ENCODE assay signal across 8 cellular contexts in genomic region chr16:18560416-18561220, GRCh38. TPM values are rescaled to one million over a fixed set of nuclear protein-coding genes. Genes with fewer than 3 reads are reported as not detected.
DNase-seq lines count a peak whose midpoint lies in the region; ATAC-seq, FAIRE-seq and TF ChIP-seq lines count a peak whose summit lies in the region.
"Not testable (repeated sequence)": the region's sequence is repeated elsewhere in the genome, so short reads cannot be mapped to it uniquely, and the experiment has no call there.

No MANE protein-coding gene starts in this region.

- not testable (repeated sequence) for H3K27me3 Mint-ChIP-seq in CD4-positive, alpha-beta T cell; T-helper 2 cell treated with Interferon-gamma antibody and Interleukin-4, amounts not matched to agents 5 μg/mL and 100 μg/mL, for 36 hours (ENCODE audit: low read depth); activated naive CD8-positive, alpha-beta T cell treated with anti-CD3 and anti-CD28 coated beads, Interleukin-2, amount 50 U/mL, for 24 hours; endodermal cell (ENCODE audit: insufficient read depth)

- TF ChIP-seq CTCF in CD4-positive, alpha-beta T cell (IDR thresholded peaks at IDR 0.05); endodermal cell (conservative IDR thresholded peaks at IDR 0.05); keratinocyte (optimal IDR thresholded peaks at IDR 0.05 in 1 of 3, IDR thresholded peaks at IDR 0.05 in 1 of 3, conservative IDR thresholded peaks at IDR 0.05 in 1 of 3; ENCODE audit: extremely low read depth in 1 of 3, insufficient read depth in 2 of 3, low read length in 3 of 3); thoracic aorta (IDR thresholded peaks at IDR 0.05): not testable (repeated sequence)

- CTCF ChIA-PET in CD4-positive, alpha-beta T cell (lab: Charles Lee): interaction anchor here (0.6 kb wide), 1 partner anchor 241 kb away, joined by 3 read pairs; the partner anchor contains the start of gene ARL6IP1

- not testable (repeated sequence) for H3K27me3 ChIP-seq in CD4-positive, alpha-beta T cell (ENCODE audit: control insufficient read depth, insufficient read depth, low read length); HUES64 (ENCODE audit: insufficient read depth, low read length); endodermal cell (ENCODE audit: control insufficient read depth, insufficient read depth, low read length, poor library complexity, severe bottlenecking); keratinocyte (ENCODE audit: control insufficient read depth, extremely low read depth, insufficient read depth, low read length); neuron (ENCODE audit: insufficient read depth, low read length); thoracic aorta (replicated peaks; ENCODE audit: insufficient read depth)

- intact Hi-C loops in CD4-positive, alpha-beta T cell (cut with DNase I, micrococcal nuclease): not testable (repeated sequence)

- WGBS in HUES64: 50% methylated on average over 10 of the region's 16 CpGs
- WGBS in endodermal cell (ENCODE audit: insufficient coverage in 1 of 2, insufficient read length in 1 of 2), 2 experiments: 42% methylated on average over 9 of the region's 16 CpGs; no CpG with 5 or more reads in 1 of the 2 experiments

- H3K79me2 ChIP-seq in keratinocyte (ENCODE audit: control insufficient read depth, insufficient read depth, low read length): not testable (repeated sequence)

- not testable (repeated sequence) for H2AFZ ChIP-seq in keratinocyte (ENCODE audit: control insufficient read depth, low read length); neuron (ENCODE audit: low read depth, low read length)

- H3K9me3 Mint-ChIP-seq in CD4-positive, alpha-beta T cell; T-helper 2 cell treated with Interferon-gamma antibody and Interleukin-4, amounts not matched to agents 5 μg/mL and 100 μg/mL, for 36 hours; activated naive CD8-positive, alpha-beta T cell treated with anti-CD3 and anti-CD28 coated beads, Interleukin-2, amount 50 U/mL, for 24 hours; endodermal cell: not testable (repeated sequence)

- H3K4me2 ChIP-seq in keratinocyte (ENCODE audit: control insufficient read depth, extremely low read depth, insufficient read depth, low read depth, low read length): peak overlapping the region; percentile 45

- not testable (repeated sequence) for H3K4me1 ChIP-seq in HUES64 (ENCODE audit: insufficient read depth, low read length); endodermal cell (ENCODE audit: control insufficient read depth, insufficient read depth, low read length); keratinocyte (ENCODE audit: control insufficient read depth, extremely low read depth, insufficient read depth, low read length); neuron (ENCODE audit: insufficient read depth, low read length); thoracic aorta (ENCODE audit: control insufficient read depth in 1 of 2, low read depth in 2 of 2)

- H3K4me1 Mint-ChIP-seq in CD4-positive, alpha-beta T cell (ENCODE audit: low read depth): peaks cover 17% of the 10 kb centered on the region
- not testable (repeated sequence) for H3K4me1 Mint-ChIP-seq in T-helper 2 cell treated with Interferon-gamma antibody and Interleukin-4, amounts not matched to agents 5 μg/mL and 100 μg/mL, for 36 hours (ENCODE audit: low read depth); endodermal cell
- peaks cover 12% of the 10 kb centered on the region for H3K4me1 Mint-ChIP-seq in activated naive CD8-positive, alpha-beta T cell treated with anti-CD3 and anti-CD28 coated beads, Interleukin-2, amount 50 U/mL, for 24 hours

- H3K36me3 Mint-ChIP-seq in CD4-positive, alpha-beta T cell (ENCODE audit: low read depth); T-helper 2 cell treated with Interferon-gamma antibody and Interleukin-4, amounts not matched to agents 5 μg/mL and 100 μg/mL, for 36 hours (ENCODE audit: low read depth); activated naive CD8-positive, alpha-beta T cell treated with anti-CD3 and anti-CD28 coated beads, Interleukin-2, amount 50 U/mL, for 24 hours (ENCODE audit: low read depth); endodermal cell (ENCODE audit: low read depth): not testable (repeated sequence)

- POLR2A ChIA-PET in CD4-positive, alpha-beta T cell (lab: Charles Lee): not testable (repeated sequence)

- not testable (repeated sequence) for FAIRE-seq in keratinocyte (lab: Jason Lieb, UNC)

- not testable (repeated sequence) for H3K9me3 ChIP-seq in CD4-positive, alpha-beta T cell (ENCODE audit: control insufficient read depth, low read length); HUES64 (ENCODE audit: insufficient read depth, low read depth, low read length); endodermal cell (ENCODE audit: control insufficient read depth, low read length); keratinocyte (ENCODE audit: control insufficient read depth, low read depth, low read length); neuron (ENCODE audit: low read length); thoracic aorta

- not testable (repeated sequence) for H4K20me1 ChIP-seq in keratinocyte (ENCODE audit: control insufficient read depth, extremely low read depth, insufficient read depth, low read length)

- H3K9me1 ChIP-seq in keratinocyte (ENCODE audit: control insufficient read depth, extremely low read depth, insufficient read depth, low read length): not testable (repeated sequence)

- dilution Hi-C loops in keratinocyte (cut with MboI; ENCODE audit: extremely low pct_ligation_motif_present, low sequenced_read_pairs): not testable (repeated sequence)

- not testable (repeated sequence) for ATAC-seq in CD4-positive, alpha-beta T cell (ENCODE audit: poor library complexity); activated naive CD8-positive, alpha-beta T cell treated with anti-CD3 and anti-CD28 coated beads, Interleukin-2, amount 50 U/mL, for 24 hours; thoracic aorta (ENCODE audit: insufficient number of reproducible peaks, low FRiP score, low read depth)

- peak overlapping the region; percentile 56 for H3K4me3 ChIP-seq in HUES64 (ENCODE audit: low read length)
- H3K4me3 ChIP-seq in endodermal cell (ENCODE audit: low read length): peak overlapping the region; percentile 77
- peak overlapping the region in 2 of 3 experiments; percentile 44 to 51 for H3K4me3 ChIP-seq in keratinocyte (ENCODE audit: control insufficient read depth in 2 of 3, extremely low read depth in 1 of 3, insufficient read depth in 2 of 3, low read depth in 1 of 3, low read length in 3 of 3)
- H3K4me3 ChIP-seq in neuron (ENCODE audit: low read length): peak overlapping the region; percentile 53
- peak overlapping the region; percentile 73 for H3K4me3 ChIP-seq in thoracic aorta

- not testable (repeated sequence) for H3K36me3 ChIP-seq in HUES64 (ENCODE audit: insufficient read depth, low read length); endodermal cell (ENCODE audit: control insufficient read depth, insufficient read depth, low read length); keratinocyte (ENCODE audit: control insufficient read depth in 2 of 2, extremely low read depth in 1 of 2, insufficient read depth in 2 of 2, low read length in 2 of 2); neuron (ENCODE audit: insufficient read depth, low read length); thoracic aorta

- not testable (repeated sequence) for DNase-seq in CD4-positive, alpha-beta T cell; T-helper 2 cell treated with Interferon-gamma antibody and Interleukin-4, amounts not matched to agents 5 μg/mL and 100 μg/mL, for 36 hours (ENCODE audit: low spot score); activated naive CD8-positive, alpha-beta T cell treated with anti-CD3 and anti-CD28 coated beads, Interleukin-2, amount 50 U/mL, for 24 hours; endodermal cell; keratinocyte (ENCODE audit: low read depth, low spot score); thoracic aorta (ENCODE audit: low spot score)

- H3K9ac ChIP-seq in HUES64 (ENCODE audit: low read depth, low read length); endodermal cell (ENCODE audit: extremely low read depth, low read length, poor library complexity, severe bottlenecking): not testable (repeated sequence)
- peak overlapping the region; percentile 47 for H3K9ac ChIP-seq in keratinocyte (ENCODE audit: control insufficient read depth, extremely low read depth, insufficient read depth, low read length)

- not testable (repeated sequence) for H3K27ac Mint-ChIP-seq in CD4-positive, alpha-beta T cell; activated naive CD8-positive, alpha-beta T cell treated with anti-CD3 and anti-CD28 coated beads, Interleukin-2, amount 50 U/mL, for 24 hours; endodermal cell
- peak overlapping the region; percentile 49 for H3K27ac Mint-ChIP-seq in T-helper 2 cell treated with Interferon-gamma antibody and Interleukin-4, amounts not matched to agents 5 μg/mL and 100 μg/mL, for 36 hours

- not testable (repeated sequence) for H3K27ac ChIP-seq in CD4-positive, alpha-beta T cell (ENCODE audit: low read depth, low read length); HUES64 (ENCODE audit: low read depth, low read length); endodermal cell (ENCODE audit: low read depth, low read length); thoracic aorta
- H3K27ac ChIP-seq in keratinocyte (ENCODE audit: control insufficient read depth, insufficient read depth, low read length): peak overlapping the region; percentile 8

- peak overlapping the region; percentile 59 for H3K4me3 Mint-ChIP-seq in CD4-positive, alpha-beta T cell
- peak overlapping the region; percentile 74 for H3K4me3 Mint-ChIP-seq in T-helper 2 cell treated with Interferon-gamma antibody and Interleukin-4, amounts not matched to agents 5 μg/mL and 100 μg/mL, for 36 hours
- H3K4me3 Mint-ChIP-seq in activated naive CD8-positive, alpha-beta T cell treated with anti-CD3 and anti-CD28 coated beads, Interleukin-2, amount 50 U/mL, for 24 hours: peak overlapping the region; percentile 71
- peak overlapping the region; percentile 38 for H3K4me3 Mint-ChIP-seq in endodermal cell

RNA-seq across cellular contexts. Expression of gene NOMO2, which starts 1.3 kb away (rescaled TPM):
- total RNA-seq in CD4-positive, alpha-beta T cell: 10 to 100 TPM; 46.1 to 48.5 TPM
- 92.4 TPM for polyA plus RNA-seq in HUES64 (2013, experiment 1 of 2)
- polyA plus RNA-seq in HUES64 (2013, experiment 2 of 2): 102 TPM
- total RNA-seq in endodermal cell: 100 to 1,000 TPM; 121 to 141 TPM
- polyA plus RNA-seq in endodermal cell (2013, experiment 1 of 2): 118 TPM
- 117 TPM for polyA plus RNA-seq in endodermal cell (2013, experiment 2 of 2)
- polyA plus RNA-seq in keratinocyte: 66.0 to 118 TPM (median 86.5 TPM) in 3 replicates
- 68.5 TPM for polyA plus RNA-seq in keratinocyte (2011; ENCODE audit: low read depth)
- 53.4 and 57.3 TPM in 2 replicates for polyA plus RNA-seq in keratinocyte (2011; cell fraction: cytosol; rRNA removed)
- 182 and 233 TPM in 2 replicates for polyA plus RNA-seq in keratinocyte (2011; cell fraction: nucleus; rRNA removed)
- 102 and 104 TPM in 2 replicates for polyA plus RNA-seq in keratinocyte (2012; ENCODE audit: low replicate concordance)
- 123 to 135 TPM (median 129 TPM) in 3 replicates for polyA minus RNA-seq in keratinocyte
- polyA minus RNA-seq in keratinocyte (2011; cell fraction: cytosol; rRNA and poly(A)+ RNA removed): 92.7 TPM
- 150 and 181 TPM in 2 replicates for polyA minus RNA-seq in keratinocyte (2011; cell fraction: nucleus; rRNA and poly(A)+ RNA removed)
- total RNA-seq in thoracic aorta: 100 to 1,000 TPM in 1 of 2 donors, 10 to 100 TPM in 1; 98.8 to 109 TPM
